15 cellular contexts compared by ENCODE assay signal in genomic region chr5:126920291-126920690, GRCh38.
A peak's percentile ranks its signal among the peaks of the same experiment; 100 is the strongest.
DNase-seq lines count a peak whose midpoint lies in the region; ATAC-seq, FAIRE-seq and TF ChIP-seq lines count a peak whose summit lies in the region.
"Had no signal": no experiment of that assay in that cellular context is flagged by ENCODE, and none has a peak within 500 bp of the region (broad histone marks: within the 10 kb centered on the region; RNA-seq: fewer than 3 reads in every experiment).

No MANE protein-coding gene starts in this region.

- WGBS in pancreas, 2 donors: 52 to 57% methylated on average over 5 of the region's 5 CpGs
- WGBS in tibial nerve, 2 donors: 23 to 31% methylated on average over 5 of the region's 5 CpGs

- no peaks in the 10 kb centered on the region for H3K9me3 Mint-ChIP-seq in glutamatergic neuron (ENCODE audit: unreplicated experiment)

- H3K4me3 ChIP-seq in astrocyte of the spinal cord (ENCODE audit: low read depth, low read length) (no peak overlapping the region), pancreas (no peak overlapping the region), tibial nerve (no peak overlapping the region)
- H3K4me3 ChIP-seq: prostate gland had no signal

- peak overlapping the region in 1 of 4 donors; percentile 14 for H3K27ac ChIP-seq in pancreas
- H3K27ac ChIP-seq in tibial nerve: no peak overlapping the region
- H3K27ac ChIP-seq: prostate gland, RWPE1 had no signal

- H3K4me3 Mint-ChIP-seq in glutamatergic neuron (ENCODE audit: unreplicated experiment): no peak overlapping the region

- H3K27me3 ChIP-seq in pancreas (no peaks in the 10 kb centered on the region), tibial nerve (no peaks in the 10 kb centered on the region)

- no peaks in the 10 kb centered on the region for H3K36me3 Mint-ChIP-seq in glutamatergic neuron (ENCODE audit: unreplicated experiment)

- intact Hi-C loops in pancreas (cut with DNase I): no loop called here

- no peak for FAIRE-seq in pancreas (lab: Jason Lieb, UNC)
- FAIRE-seq: bronchial epithelial cell had no signal

- no peak for TF ChIP-seq POLR2A in tibial nerve (IDR thresholded peaks at IDR 0.05)

- peak overlapping the region; percentile 45 for H3K27ac Mint-ChIP-seq in glutamatergic neuron (ENCODE audit: unreplicated experiment)

- peaks cover 2% of the 10 kb centered on the region for H3K27me3 Mint-ChIP-seq in glutamatergic neuron (ENCODE audit: unreplicated experiment)

- H3K4me1 ChIP-seq in pancreas (peaks cover 0 to 16% (median 0%) of the 10 kb centered on the region in 3 donors), tibial nerve (peaks cover 0 to 23% (median 4%) of the 10 kb centered on the region in 4 donors)
- H3K4me1 ChIP-seq: prostate gland had no signal

- H3K4me1 Mint-ChIP-seq in glutamatergic neuron (ENCODE audit: low read depth, unreplicated experiment): peaks cover 26% of the 10 kb centered on the region

- in situ Hi-C loops in G401 (cut with HindIII; ENCODE audit: low sequenced_read_pairs): no loop called here
- in situ Hi-C loops in astrocyte of the spinal cord (cut with HindIII; ENCODE audit: low sequenced_read_pairs): no loop called here

- ATAC-seq in pancreas (peak in 3 of 4 donors; percentile 31 to 52 (median 51)), GM18909 (IDR thresholded peaks at IDR 0.05; ENCODE audit: poor library complexity, unreplicated experiment) (no peak)

- TF ChIP-seq CTCF in astrocyte of the spinal cord (IDR thresholded peaks at IDR 0.05; ENCODE audit: low read depth, low read length) (no peak), glutamatergic neuron (IDR thresholded peaks at IDR 0.05; ENCODE audit: partially characterized antibody, unreplicated experiment) (no peak), pancreas (IDR thresholded peaks at IDR 0.05) (no peak), tibial nerve (IDR thresholded peaks at IDR 0.05) (no peak)

- peak in 1 of 2 donors; percentile 48 for TF ChIP-seq EP300 in tibial nerve (IDR thresholded peaks at IDR 0.05)

- DNase-seq in G401 (ENCODE audit: low spot score) (peak; percentile 4), astrocyte of the spinal cord (ENCODE audit: low read depth, low spot score) (peak; percentile 40), glutamatergic neuron (no peak), pancreas (no peak), germinal center (ENCODE audit: low spot score) (no peak), D341Med (ENCODE audit: low spot score) (no peak), tibial nerve (ENCODE audit: low spot score in 2 of 2) (no peak)
- DNase-seq: activated CD4-positive, CD25-positive, alpha-beta regulatory T cell; activated effector memory CD4-positive, alpha-beta T cell treated with anti-CD3 and anti-CD28 coated beads, Interleukin-2, amount 50 U/mL, for 16 hours; kidney glomerular epithelial cell; NCI-H2081 had no signal

- H3K9me3 ChIP-seq in pancreas: no peaks in the 10 kb centered on the region
- no peaks in the 10 kb centered on the region for H3K9me3 ChIP-seq in tibial nerve
- H3K9me3 ChIP-seq: prostate gland had no signal

- H3K36me3 ChIP-seq in pancreas (no peaks in the 10 kb centered on the region), tibial nerve (no peaks in the 10 kb centered on the region)
- H3K36me3 ChIP-seq: prostate gland had no signal

Comparison
In these comparisons a context has a peak if more than half of its experiments do, and no peak if none do; other contexts are left out.
1. DNase-seq: peak in G401 (single experiment) and astrocyte of the spinal cord (single experiment); none in glutamatergic neuron (single experiment), pancreas (0 of 6), germinal center (single experiment), D341Med (single experiment) and tibial nerve (0 of 2).